In the genomic region with DNA sequence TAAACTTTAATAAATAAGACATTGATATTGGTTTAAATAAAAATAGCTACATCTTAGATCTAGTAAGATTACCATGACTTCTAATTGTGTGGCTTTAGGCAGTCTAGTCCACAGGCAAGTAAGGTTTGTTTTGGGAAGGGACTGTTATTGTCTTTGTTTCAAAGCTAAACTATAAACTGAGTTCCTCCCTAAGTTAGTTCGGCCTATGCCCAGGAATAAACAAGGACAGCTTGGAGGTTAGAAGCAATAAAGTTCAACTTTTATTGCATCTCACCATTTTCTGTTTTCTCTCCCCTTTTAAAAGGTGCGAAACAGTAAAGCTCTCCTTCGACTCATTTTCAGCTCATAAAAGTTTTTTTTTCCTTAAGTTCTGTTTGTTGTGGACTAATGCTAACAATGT, we compare ENCODE assay signal across 16 cellular contexts.
DNase-seq lines count a peak whose midpoint lies in the region; ATAC-seq and TF ChIP-seq lines count a peak whose summit lies in the region.
"Had no signal": no experiment of that assay in that cellular context is flagged by ENCODE, and none has a peak within 500 bp of the region (broad histone marks: within the 10 kb centered on the region; RNA-seq: fewer than 3 reads in every experiment).

No MANE protein-coding gene starts in this region.

- H3K4me1 Mint-ChIP-seq in GM23338: peaks cover 26% of the 10 kb centered on the region
- H3K4me1 Mint-ChIP-seq in neural progenitor cell: peaks cover 4% of the 10 kb centered on the region
- no peaks in the 10 kb centered on the region for H3K4me1 Mint-ChIP-seq in activated T-helper 17 cell treated with anti-CD3 and anti-CD28 coated beads, Interleukin-2, amount 50 U/mL, for 72 hours

- H3K9me3 Mint-ChIP-seq in GM23338 (peaks cover 44% of the 10 kb centered on the region), neural progenitor cell (peaks cover 34% of the 10 kb centered on the region)
- H3K9me3 Mint-ChIP-seq in activated T-helper 17 cell treated with anti-CD3 and anti-CD28 coated beads, Interleukin-2, amount 50 U/mL, for 72 hours: no peaks in the 10 kb centered on the region

- H3K79me2 ChIP-seq in GM23338 (replicated peaks; ENCODE audit: insufficient read depth) (peaks cover 14% of the 10 kb centered on the region; the same call in 1 of the 2 replicates), neural progenitor cell (ENCODE audit: low read depth) (no peaks in the 10 kb centered on the region)

- no peak overlapping the region for H2AFZ ChIP-seq in GM23338
- no peak overlapping the region for H2AFZ ChIP-seq in neural progenitor cell (replicated peaks)

- no peak for DNase-seq in GM23338 (ENCODE audit: low spot score)
- DNase-seq in LNCaP clone FGC (ENCODE audit: low read depth): peak; percentile 10
- peak; percentile 46 for DNase-seq in fibroblast of villous mesenchyme (ENCODE audit: low read depth)
- DNase-seq in neural progenitor cell (ENCODE audit: low spot score): no peak
- no peak for DNase-seq in KG1 (lab: John Stamatoyannopoulos, UW)
- DNase-seq in posterior cingulate gyrus: no peak
- DNase-seq in NCI-H2107 (lab: John Stamatoyannopoulos, UW): no peak
- DNase-seq: COR-L47, HCEC 1CT, NCI-H1092, NCI-H345, NCI-H526 treated with DMSO at 0.1 percent for 48 hours, OCI-M1 had no signal

- H3K4me1 ChIP-seq in GM23338 (ENCODE audit: insufficient read depth): no peaks in the 10 kb centered on the region
- peaks cover 35% of the 10 kb centered on the region for H3K4me1 ChIP-seq in neural progenitor cell
- H3K4me1 ChIP-seq: A549 had no signal

- peaks cover 57% of the 10 kb centered on the region for H3K36me3 Mint-ChIP-seq in GM23338 (ENCODE audit: low read depth)
- H3K36me3 Mint-ChIP-seq in neural progenitor cell: peaks cover 21% of the 10 kb centered on the region
- H3K36me3 Mint-ChIP-seq in activated T-helper 17 cell treated with anti-CD3 and anti-CD28 coated beads, Interleukin-2, amount 50 U/mL, for 72 hours (ENCODE audit: low read depth): no peaks in the 10 kb centered on the region

- no peak; the same call in 2 of the 3 replicates for ATAC-seq in GM23338
- no peak for ATAC-seq in activated T-helper 17 cell treated with anti-CD3 and anti-CD28 coated beads, Interleukin-2, amount 50 U/mL, for 72 hours (replicated peaks)
- ATAC-seq: A549 had no signal

- H3K27ac ChIP-seq in GM23338 (ENCODE audit: low read depth) (peak overlapping the region; percentile 98), neural progenitor cell (no peak overlapping the region)
- H3K27ac ChIP-seq: A549, C4-2B had no signal

- H3F3A ChIP-seq in GM23338 (replicated peaks; ENCODE audit: low read depth) (0 out of 2 replicates have a peak, but pooled peaks cover 2% of the 10 kb centered on the region), neural progenitor cell (ENCODE audit: low read depth) (peaks cover 52% of the 10 kb centered on the region)

- H3K4me3 Mint-ChIP-seq in GM23338: no peak overlapping the region
- H3K4me3 Mint-ChIP-seq in neural progenitor cell: no peak overlapping the region
- H3K4me3 Mint-ChIP-seq in activated T-helper 17 cell treated with anti-CD3 and anti-CD28 coated beads, Interleukin-2, amount 50 U/mL, for 72 hours: no peak overlapping the region

- H3K36me3 ChIP-seq in GM23338 (ENCODE audit: insufficient read depth): peaks cover 8% of the 10 kb centered on the region; the same call in 1 of the 2 replicates
- H3K36me3 ChIP-seq in neural progenitor cell: peaks cover 11% of the 10 kb centered on the region

- H3K4me3 ChIP-seq in GM23338 (peak overlapping the region; percentile 18), LNCaP clone FGC (ENCODE audit: low read depth, low read length) (no peak overlapping the region), fibroblast of villous mesenchyme (ENCODE audit: low read depth, low read length) (no peak overlapping the region), neural progenitor cell (peak overlapping the region; percentile 25)
- H3K4me3 ChIP-seq: A549 had no signal

- H3K9ac ChIP-seq in neural progenitor cell: no peak overlapping the region

- no peaks in the 10 kb centered on the region for H4K20me1 ChIP-seq in GM23338 (replicated peaks; ENCODE audit: insufficient read depth)
- H4K20me1 ChIP-seq in neural progenitor cell (ENCODE audit: low read depth): no peaks in the 10 kb centered on the region

- H3K4me2 ChIP-seq in GM23338 (peak overlapping the region; percentile 49), neural progenitor cell (peak overlapping the region; percentile 63)
- H3K4me2 ChIP-seq: A549 had no signal

- TF ChIP-seq CTCF in GM23338 (conservative IDR thresholded peaks at IDR 0.05; ENCODE audit: low read depth in 2 of 2) (no peak), LNCaP clone FGC (IDR thresholded peaks at IDR 0.05; ENCODE audit: control insufficient read depth, extremely low read depth, insufficient read depth) (no peak), fibroblast of villous mesenchyme (IDR thresholded peaks at IDR 0.05; ENCODE audit: insufficient read depth, low read depth, low read length) (no peak), neural progenitor cell (IDR thresholded peaks at IDR 0.05) (no peak)

- intact Hi-C loops in posterior cingulate gyrus (cut with DNase I): no loop called here

- H3K27me3 ChIP-seq in GM23338 (ENCODE audit: insufficient read depth) (no peaks in the 10 kb centered on the region), neural progenitor cell (no peaks in the 10 kb centered on the region)

- no peaks in the 10 kb centered on the region for H3K9me2 ChIP-seq in GM23338 (ENCODE audit: insufficient read depth)

- H3K27me3 Mint-ChIP-seq in GM23338 (ENCODE audit: insufficient read depth, low read depth, poor library complexity): peaks cover 9% of the 10 kb centered on the region
- peaks cover 2% of the 10 kb centered on the region for H3K27me3 Mint-ChIP-seq in neural progenitor cell (ENCODE audit: insufficient read depth, low read depth)
- H3K27me3 Mint-ChIP-seq in activated T-helper 17 cell treated with anti-CD3 and anti-CD28 coated beads, Interleukin-2, amount 50 U/mL, for 72 hours: no peaks in the 10 kb centered on the region

- peak overlapping the region; percentile 97 for H3K27ac Mint-ChIP-seq in GM23338
- H3K27ac Mint-ChIP-seq in neural progenitor cell: no peak overlapping the region
- no peak overlapping the region for H3K27ac Mint-ChIP-seq in activated T-helper 17 cell treated with anti-CD3 and anti-CD28 coated beads, Interleukin-2, amount 50 U/mL, for 72 hours

- peaks cover 19% of the 10 kb centered on the region for H3K9me3 ChIP-seq in neural progenitor cell (ENCODE audit: low read depth)
- H3K9me3 ChIP-seq: A549 had no signal

TF ChIP-seq in GM23338, 12 proteins besides CTCF, POLR2A, EP300 and RAD21:
- no peak for TF ChIP-seq POLR2AphosphoS5 (IDR thresholded peaks at IDR 0.05; ENCODE audit: low read depth)
- TF ChIP-seq ZNF462 (CRISPR knock-in tag; IDR thresholded peaks at IDR 0.05): no peak

Comparison
In these comparisons a context has a peak if more than half of its experiments do, and no peak if none do; other contexts are left out.
1. DNase-seq: peak in LNCaP clone FGC (single experiment) and fibroblast of villous mesenchyme (single experiment); none in GM23338 (single experiment), neural progenitor cell (single experiment), KG1 (single experiment), posterior cingulate gyrus (0 of 10) and NCI-H2107 (single experiment).
2. H3K4me3 ChIP-seq: peak in GM23338 (single experiment) and neural progenitor cell (single experiment); none in LNCaP clone FGC (single experiment) and fibroblast of villous mesenchyme (single experiment).